20 cellular contexts compared by ENCODE assay signal in genomic region chr7:55423277-55423711, GRCh38. TPM values are rescaled to one million over a fixed set of nuclear protein-coding genes. Genes with fewer than 3 reads are reported as not detected.
DNase-seq lines count a peak whose midpoint lies in the region; ATAC-seq, FAIRE-seq and TF ChIP-seq lines count a peak whose summit lies in the region.
"Had no signal": no experiment of that assay in that cellular context is flagged by ENCODE, and none has a peak within 500 bp of the region (broad histone marks: within the 10 kb centered on the region; RNA-seq: fewer than 3 reads in every experiment).

No MANE protein-coding gene starts in this region.

- intact Hi-C loops in endothelial cell of umbilical vein (cut with micrococcal nuclease), result no loop called here

- no peaks in the 10 kb centered on the region for H3K79me2 ChIP-seq in endothelial cell of umbilical vein (ENCODE audit: control insufficient read depth, insufficient read depth, low read length)

- FAIRE-seq in RCC 7860 (lab: Jason Lieb, UNC), result peak; percentile 78
- peak; percentile 94 for FAIRE-seq in endothelial cell of umbilical vein (lab: Jason Lieb, UNC)

- H3K36me3 Mint-ChIP-seq in neural crest cell (ENCODE audit: low read depth), result peaks cover 7% of the 10 kb centered on the region

- no peaks in the 10 kb centered on the region for H3K9me3 ChIP-seq in endothelial cell of umbilical vein (replicated peaks; ENCODE audit: control insufficient read depth, insufficient read depth, low read length)
- H3K9me3 ChIP-seq: sigmoid colon, suprapubic skin had no signal

- peak overlapping the region; percentile 29 for H3K27ac ChIP-seq in endothelial cell of umbilical vein (ENCODE audit: insufficient read depth, low read depth, low read length)
- H3K27ac ChIP-seq: sigmoid colon, suprapubic skin had no signal

- peak overlapping the region in 1 of 3 experiments; percentile 11 for H3K4me3 ChIP-seq in endothelial cell of umbilical vein (replicated peaks in 1 of 3; ENCODE audit: insufficient read depth in 1 of 3, low read depth in 1 of 3, low read length in 3 of 3)
- H3K4me3 ChIP-seq: sigmoid colon, suprapubic skin had no signal

- ATAC-seq in HG02884 (IDR thresholded peaks at IDR 0.05; ENCODE audit: unreplicated experiment), result no peak
- ATAC-seq in GM19463 (IDR thresholded peaks at IDR 0.05; ENCODE audit: unreplicated experiment), result no peak

- peaks cover 21% of the 10 kb centered on the region for H3K4me1 ChIP-seq in endothelial cell of umbilical vein (ENCODE audit: control insufficient read depth, extremely low read depth, insufficient read depth, low read length)
- H3K4me1 ChIP-seq: sigmoid colon, suprapubic skin had no signal

- H3K9me1 ChIP-seq in endothelial cell of umbilical vein (replicated peaks; ENCODE audit: control insufficient read depth, extremely low read depth, insufficient read depth, low read length), result no peaks in the 10 kb centered on the region

- dilution Hi-C loops in endothelial cell of umbilical vein (cut with MboI; ENCODE audit: extremely low pct_ligation_motif_present, low sequenced_read_pairs), result no loop called here

- peak overlapping the region; percentile 56 for H2AFZ ChIP-seq in endothelial cell of umbilical vein (ENCODE audit: low read depth, low read length)

- peaks cover 0 to 8% of the 10 kb centered on the region in 2 experiments for H3K36me3 ChIP-seq in endothelial cell of umbilical vein (ENCODE audit: control insufficient read depth in 2 of 2, extremely low read depth in 1 of 2, insufficient read depth in 2 of 2, low read length in 2 of 2)

- no peak overlapping the region for H3K9ac ChIP-seq in endothelial cell of umbilical vein (replicated peaks; ENCODE audit: extremely low read depth, insufficient read depth, low read length)

- no peaks in the 10 kb centered on the region for H3K9me3 Mint-ChIP-seq in neural crest cell

- no peak for TF ChIP-seq POLR2A in endothelial cell of umbilical vein (IDR thresholded peaks at IDR 0.05; ENCODE audit: low read depth, low read length)

- H3K27me3 Mint-ChIP-seq in neural crest cell (ENCODE audit: low read depth), result no peaks in the 10 kb centered on the region

- no peak overlapping the region for H3K4me3 Mint-ChIP-seq in neural crest cell

- H3K4me1 Mint-ChIP-seq in neural crest cell, result peaks cover 16% of the 10 kb centered on the region

- CTCF ChIA-PET in endothelial cell of umbilical vein (lab: Charles Lee), result interaction anchor here (0.9 to 3.2 kb wide), 20 partner anchors 8 to 651 kb away, joined by 3 to 18 read pairs (median 4); partner anchors contain the start of gene LANCL2

- DNase-seq in ELR (ENCODE audit: low read depth), result peak; percentile 70
- DNase-seq in RCC 7860 (ENCODE audit: low spot score), result peak; percentile 72
- DNase-seq in endothelial cell of umbilical vein (ENCODE audit: low read depth, low spot score), result peak; percentile 68
- no peak for DNase-seq in neural crest cell (ENCODE audit: low read depth, low spot score)
- DNase-seq in activated CD4-positive, alpha-beta T cell treated with anti-CD3 and anti-CD28 coated beads, Interleukin-2, amount 50 U/mL, for 1 hour, result no peak
- DNase-seq in middle frontal gyrus (ENCODE audit: extremely low spot score, low spot score), result no peak
- DNase-seq: activated CD4-positive, alpha-beta T cell treated with anti-CD3 and anti-CD28 coated beads for 1 hour; activated CD8-positive, alpha-beta memory T cell treated with anti-CD3 and anti-CD28 coated beads, Interleukin-2, amount 50 U/mL, for 48 hours; activated naive CD4-positive, alpha-beta T cell treated with Interleukin-2 at 50 U/mL for 16 hours; C1 segment of cervical spinal cord; DMS79; effector memory CD4-positive, alpha-beta T cell; NCI-H2107; NCI-H82; sigmoid colon; stimulated activated CD4-positive, alpha-beta T cell treated with anti-CD3 and anti-CD28 coated beads, Interleukin-2, amount 100 ng/mL, for 48 hours; T-helper 1 cell had no signal

- peak overlapping the region; percentile 53 for H3K4me2 ChIP-seq in endothelial cell of umbilical vein (ENCODE audit: insufficient read depth, low read length)

- TF ChIP-seq CTCF in endothelial cell of umbilical vein (IDR thresholded peaks at IDR 0.05; ENCODE audit: extremely low read depth in 1 of 2, insufficient read depth in 1 of 2, low read depth in 1 of 2, low read length in 2 of 2) (peak in 1 of 2 donors; percentile 56), neural crest cell (conservative IDR thresholded peaks at IDR 0.05) (peak; percentile 17)

- no peak overlapping the region for H3K27ac Mint-ChIP-seq in neural crest cell (ENCODE audit: unreplicated experiment)

- H4K20me1 ChIP-seq in endothelial cell of umbilical vein (replicated peaks; ENCODE audit: control insufficient read depth, extremely low read depth, insufficient read depth, low read length), result no peaks in the 10 kb centered on the region

- BruUV-seq in endothelial cell of umbilical vein (replicated peaks; lab: Mats Ljungman, UMichigan), result no TSS peak

- POLR2A ChIA-PET in endothelial cell of umbilical vein (lab: Charles Lee), result interaction anchor here (0.6 to 1.1 kb wide), 2 partner anchors 12 to 143 kb away, joined by 3 read pairs; no protein-coding TSS in a partner anchor

- no peaks in the 10 kb centered on the region for H3K27me3 ChIP-seq in endothelial cell of umbilical vein (ENCODE audit: control insufficient read depth in 2 of 2, insufficient read depth in 2 of 2, low read length in 2 of 2)
- H3K27me3 ChIP-seq: sigmoid colon, suprapubic skin had no signal

TF ChIP-seq in endothelial cell of umbilical vein, 7 proteins besides CTCF, POLR2A, EP300 and RAD21:
- peak; percentile 21 for TF ChIP-seq GATA2 (IDR thresholded peaks at IDR 0.05; ENCODE audit: insufficient read depth, insufficient read length, low read depth, low read length)
- peak; percentile 25 for TF ChIP-seq FOS (IDR thresholded peaks at IDR 0.05; ENCODE audit: borderline replicate concordance, insufficient read depth, low read length)
- peak; percentile 27 for TF ChIP-seq MYC (IDR thresholded peaks at IDR 0.05; ENCODE audit: low read depth, low read length)
- TF ChIP-seq JUN (IDR thresholded peaks at IDR 0.05; ENCODE audit: borderline replicate concordance, insufficient read depth, insufficient read length, low read depth), result no peak

RNA-seq across cellular contexts. Expression of gene LANCL2, which starts 58.2 kb away (rescaled TPM):
- 19.2 and 19.6 TPM in 2 replicates for total RNA-seq in endothelial cell of umbilical vein
- 18.8 and 25.3 TPM in 2 replicates for polyA plus RNA-seq in endothelial cell of umbilical vein
- polyA plus RNA-seq in endothelial cell of umbilical vein (2011; cell fraction: cytosol; rRNA removed), result 22.1 and 25.4 TPM in 2 replicates
- 20.7 and 29.5 TPM in 2 replicates for polyA plus RNA-seq in endothelial cell of umbilical vein (2011; cell fraction: nucleus; rRNA removed)
- 11.2 and 16.6 TPM in 2 replicates for polyA plus RNA-seq in endothelial cell of umbilical vein (2012)
- polyA minus RNA-seq in endothelial cell of umbilical vein, result 34.6 and 41.5 TPM in 2 replicates
- 8.1 TPM for polyA minus RNA-seq in endothelial cell of umbilical vein (2011; cell fraction: cytosol; rRNA and poly(A)+ RNA removed)
- 11.8 and 14.5 TPM in 2 replicates for polyA minus RNA-seq in endothelial cell of umbilical vein (2011; cell fraction: nucleus; rRNA and poly(A)+ RNA removed)
- 23.0 and 23.4 TPM in 2 replicates for total RNA-seq in neural crest cell

Comparison
In these comparisons a context has a peak if more than half of its experiments do, and no peak if none do; other contexts are left out.
1. DNase-seq: peak in ELR (single experiment), RCC 7860 (single experiment) and endothelial cell of umbilical vein (single experiment); none in neural crest cell (single experiment), activated CD4-positive, alpha-beta T cell treated with anti-CD3 and anti-CD28 coated beads, Interleukin-2, amount 50 U/mL, for 1 hour (single experiment) and middle frontal gyrus (single experiment).